ENCODE assay signal across 23 cellular contexts in genomic region chr6:120916844-120917243, GRCh38.
"Had no signal": no experiment of that assay in that cellular context is flagged by ENCODE, and none has a peak within 500 bp of the region (broad histone marks: within the 10 kb centered on the region; RNA-seq: fewer than 3 reads in every experiment).

No MANE protein-coding gene starts in this region.

- ATAC-seq: HepG2 had no signal

- DNase-seq: IMR-90, Karpas-422, KG1, MG63, NCI-H1092 treated with DMSO at 0.1 percent for 48 hours, NCI-H1436, NCI-H187, NCI-H2029, NCI-H2081 treated with DMSO at 0.1 percent for 48 hours, NCI-H2171, NCI-H226, NCI-H446, NCI-H510A, NCI-H524 treated with DMSO at 0.1 percent for 48 hours, NCI-H69, NCI-H774, OCI-M1, Right ventricle myocardium superior, RPMI8226, SIG-M5 had no signal

- H3K27ac ChIP-seq: SJSA1, SK-N-MC had no signal

- H3K4me1 ChIP-seq: SJSA1 had no signal

- H3K27me3 ChIP-seq: MG63, SJSA1 had no signal

- H3K36me3 ChIP-seq: MG63, SJSA1 had no signal

- H3K9me3 ChIP-seq: MG63, SJSA1 had no signal

- H3K4me3 ChIP-seq: MG63, SJSA1, SK-N-MC had no signal
